In the genomic region with DNA sequence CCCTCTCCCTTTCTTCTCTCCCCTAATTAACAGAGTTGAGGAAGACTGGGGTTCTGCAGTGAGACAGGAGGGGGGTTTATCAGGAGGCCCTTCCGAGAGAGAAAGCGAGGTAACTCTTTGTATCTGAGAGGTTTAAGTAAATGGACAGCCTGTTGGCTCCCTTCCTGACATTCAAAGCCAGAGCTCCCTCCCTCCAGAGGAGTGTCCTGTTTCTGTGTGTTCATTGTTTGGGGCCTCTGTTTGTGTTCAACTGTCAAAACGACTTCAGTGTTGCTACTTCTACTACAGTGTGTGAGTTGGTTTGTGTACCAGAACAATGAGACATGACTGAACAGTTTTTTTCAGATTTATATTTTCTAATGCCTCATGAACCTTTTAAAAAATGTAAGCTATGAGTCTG, we compare ENCODE assay signal across 16 cellular contexts.
DNase-seq lines count a peak whose midpoint lies in the region; ATAC-seq, FAIRE-seq and TF ChIP-seq lines count a peak whose summit lies in the region.
"Had no signal": no experiment of that assay in that cellular context is flagged by ENCODE, and none has a peak within 500 bp of the region (broad histone marks: within the 10 kb centered on the region; RNA-seq: fewer than 3 reads in every experiment).

No MANE protein-coding gene starts in this region.

- CTCF ChIA-PET in CD8-positive, alpha-beta memory T cell (lab: Charles Lee), result no interaction called here

- no peaks in the 10 kb centered on the region for H3K9me3 ChIP-seq in pancreas
- H3K9me3 ChIP-seq in CD8-positive, alpha-beta memory T cell (ENCODE audit: low read length), result no peaks in the 10 kb centered on the region

- H3K4me3 Mint-ChIP-seq in CD8-positive, alpha-beta memory T cell, result no peak overlapping the region
- H3K4me3 Mint-ChIP-seq: activated B cell treated with CpG ODN at 0.5 μM for 24 hours; activated T-cell treated with anti-CD3 and anti-CD28 coated beads, Interleukin-2, amount 50 U/mL, for 24 hours had no signal

- no peaks in the 10 kb centered on the region for H3K4me1 Mint-ChIP-seq in CD8-positive, alpha-beta memory T cell
- H3K4me1 Mint-ChIP-seq: activated B cell treated with CpG ODN at 0.5 μM for 24 hours had no signal

- no peak for TF ChIP-seq CTCF in pancreas (IDR thresholded peaks at IDR 0.05)

- no peaks in the 10 kb centered on the region for H3K36me3 ChIP-seq in pancreas
- H3K36me3 ChIP-seq in CD8-positive, alpha-beta memory T cell (ENCODE audit: insufficient read depth, low read length), result no peaks in the 10 kb centered on the region

- H3K4me3 ChIP-seq in pancreas, result no peak overlapping the region
- no peak overlapping the region for H3K4me3 ChIP-seq in CD8-positive, alpha-beta memory T cell (ENCODE audit: low read length)

- WGBS in pancreas, 2 donors, result 34 to 38% methylated on average over 3 of the region's 3 CpGs

- peak in 2 of 4 donors; percentile 46 to 54 for ATAC-seq in pancreas
- ATAC-seq in HG03378 (IDR thresholded peaks at IDR 0.05; ENCODE audit: unreplicated experiment), result no peak
- ATAC-seq in HG03175 (IDR thresholded peaks at IDR 0.05; ENCODE audit: unreplicated experiment), result no peak

- H3K27me3 Mint-ChIP-seq in CD8-positive, alpha-beta memory T cell, result no peaks in the 10 kb centered on the region
- H3K27me3 Mint-ChIP-seq: activated B cell treated with CpG ODN at 0.5 μM for 24 hours; activated T-cell treated with anti-CD3 and anti-CD28 coated beads, Interleukin-2, amount 50 U/mL, for 24 hours had no signal

- no peaks in the 10 kb centered on the region for H3K4me1 ChIP-seq in pancreas
- no peaks in the 10 kb centered on the region for H3K4me1 ChIP-seq in CD8-positive, alpha-beta memory T cell (ENCODE audit: insufficient read depth, low read length)

- no peak overlapping the region for H3K27ac Mint-ChIP-seq in CD8-positive, alpha-beta memory T cell
- H3K27ac Mint-ChIP-seq: activated B cell treated with CpG ODN at 0.5 μM for 24 hours; activated T-cell treated with anti-CD3 and anti-CD28 coated beads, Interleukin-2, amount 50 U/mL, for 24 hours had no signal

- H3K9me3 Mint-ChIP-seq in CD8-positive, alpha-beta memory T cell, result peaks cover 0 to 5% (median 2%) of the 10 kb centered on the region in 5 donors

- FAIRE-seq in pancreas (lab: Jason Lieb, UNC), result peak; percentile 26
- FAIRE-seq: keratinocyte had no signal

- H3K27ac ChIP-seq in pancreas, result no peak overlapping the region
- H3K27ac ChIP-seq in CD8-positive, alpha-beta memory T cell (ENCODE audit: low read depth, low read length), result no peak overlapping the region
- H3K27ac ChIP-seq: C4-2B, epithelial cell of prostate had no signal

- no peaks in the 10 kb centered on the region for H3K27me3 ChIP-seq in pancreas
- no peaks in the 10 kb centered on the region for H3K27me3 ChIP-seq in CD8-positive, alpha-beta memory T cell (ENCODE audit: insufficient read depth, low read length, poor library complexity, severe bottlenecking)

- DNase-seq in NCI-H526 treated with DMSO at 0.1 percent for 48 hours (lab: John Stamatoyannopoulos, UW) (peak; percentile 46), ecto neural progenitor cell (ENCODE audit: low spot score) (peak; percentile 53), iPS-NIHi7 (ENCODE audit: extremely low spot score) (peak; percentile 17), pancreas (no peak), NCI-H2227 (lab: John Stamatoyannopoulos, UW; ENCODE audit: unreplicated experiment) (no peak)
- no peak for DNase-seq in CD8-positive, alpha-beta memory T cell
- DNase-seq: activated B cell treated with CpG ODN at 0.5 μM for 24 hours; activated T-cell treated with anti-CD3 and anti-CD28 coated beads, Interleukin-2, amount 50 U/mL, for 24 hours; aorta; GDM1; NCI-H510A had no signal

- intact Hi-C loops in pancreas (cut with DNase I), result no loop called here

- H3K36me3 Mint-ChIP-seq in CD8-positive, alpha-beta memory T cell, result no peaks in the 10 kb centered on the region

- POLR2A ChIA-PET in CD8-positive, alpha-beta memory T cell (lab: Charles Lee), result no interaction called here

Comparison
In these comparisons a context has a peak if more than half of its experiments do, and no peak if none do; other contexts are left out.
1. DNase-seq: peak in NCI-H526 treated with DMSO at 0.1 percent for 48 hours (single experiment), ecto neural progenitor cell (single experiment) and iPS-NIHi7 (single experiment); none in pancreas (0 of 6), CD8-positive, alpha-beta memory T cell (0 of 5) and NCI-H2227 (single experiment).